Comparison of ENCODE assay signal across 8 cellular contexts in the genomic region with DNA sequence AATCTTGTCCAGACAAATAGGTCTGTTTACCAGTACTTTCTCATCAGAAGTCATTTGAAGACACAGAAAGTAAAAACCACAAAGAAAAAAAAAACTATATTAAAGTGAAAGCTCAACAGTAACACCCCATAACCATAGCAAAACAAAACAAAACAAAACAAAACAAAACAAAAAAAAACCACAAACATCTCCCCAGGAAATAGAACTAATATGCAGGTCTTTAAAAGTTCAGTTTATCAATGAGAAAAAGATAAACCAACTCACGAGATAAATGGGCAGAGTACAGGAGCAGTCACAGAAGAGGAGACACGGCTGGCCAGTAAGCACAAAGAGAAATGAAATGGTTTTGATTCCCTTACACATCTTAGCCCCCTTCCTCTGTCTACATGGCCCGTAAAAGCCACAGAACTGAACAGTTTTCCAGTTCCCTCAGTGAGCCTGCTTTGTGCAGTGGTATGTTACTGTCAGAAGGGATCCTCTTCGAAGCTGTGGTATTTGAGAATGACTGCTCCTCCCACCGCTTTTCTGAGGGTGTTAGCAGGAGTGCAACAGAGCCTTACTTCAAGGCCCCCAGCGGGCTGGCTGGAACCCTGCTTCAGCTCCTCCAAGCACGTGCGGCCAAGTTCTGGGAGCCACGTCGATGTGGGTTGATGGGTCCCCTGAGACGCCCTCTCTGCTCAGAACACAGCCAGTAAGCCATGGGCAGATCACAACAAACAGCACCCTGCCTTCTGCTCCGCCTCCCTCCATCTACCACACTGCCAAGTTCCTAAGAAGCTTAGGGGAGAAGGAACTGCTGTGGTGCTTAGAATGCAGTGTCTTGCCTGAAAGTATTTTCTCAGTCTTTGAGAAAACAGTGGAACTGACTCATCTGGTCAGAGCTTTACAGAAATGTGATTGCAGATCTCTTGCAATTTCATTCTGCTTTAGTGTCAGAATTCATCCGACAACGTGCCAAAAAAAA. TPM values are rescaled to one million over a fixed set of nuclear protein-coding genes. Genes with fewer than 3 reads are reported as not detected.
A peak's percentile ranks its signal among the peaks of the same experiment; 100 is the strongest.
DNase-seq lines count a peak whose midpoint lies in the region; ATAC-seq, FAIRE-seq and TF ChIP-seq lines count a peak whose summit lies in the region.

No MANE protein-coding gene starts in this region.

- TF ChIP-seq POLR2A in A549 (IDR thresholded peaks at IDR 0.05; ENCODE audit: low read length) = no peak

- FAIRE-seq in A549 (lab: Jason Lieb, UNC) = no peak
- peak; percentile 76 for FAIRE-seq in keratinocyte (lab: Jason Lieb, UNC)

- H3K27ac ChIP-seq in A549 (0 out of 6 replicates have a peak overlapping the region, but pooled peaks of 1 of the 2 experiments have one; percentile 13), keratinocyte (ENCODE audit: control insufficient read depth, insufficient read depth, low read length) (peak overlapping the region; percentile 78)

- peak overlapping the region; percentile 65 for H3K4me3 Mint-ChIP-seq in MCF 10A (ENCODE audit: unreplicated experiment)

- H4K20me1 ChIP-seq in keratinocyte (ENCODE audit: control insufficient read depth, extremely low read depth, insufficient read depth, low read length) = no peaks in the 10 kb centered on the region

- H3K27me3 ChIP-seq in keratinocyte (ENCODE audit: control insufficient read depth, extremely low read depth, insufficient read depth, low read length) = no peaks in the 10 kb centered on the region

- CTCF ChIA-PET in A549 (lab: Yijun Ruan, JAX) (no interaction called here), MCF 10A (lab: Yijun Ruan, JAX) (interaction anchor here (0.6 to 0.7 kb wide), 2 partner anchors 177 to 953 kb away, joined by 3 read pairs; no protein-coding TSS in a partner anchor)

- H3K4me3 ChIP-seq in A549 (no peak overlapping the region), keratinocyte (ENCODE audit: control insufficient read depth in 2 of 3, extremely low read depth in 1 of 3, insufficient read depth in 2 of 3, low read depth in 1 of 3, low read length in 3 of 3) (peak overlapping the region in 2 of 3 experiments; percentile 26 to 57)

- H3K4me1 ChIP-seq in A549 (no peaks in the 10 kb centered on the region), keratinocyte (ENCODE audit: control insufficient read depth, extremely low read depth, insufficient read depth, low read length) (peaks cover 18% of the 10 kb centered on the region)

- H3K36me3 Mint-ChIP-seq in MCF 10A (ENCODE audit: insufficient read depth, unreplicated experiment) = peaks cover 5% of the 10 kb centered on the region

- no peaks in the 10 kb centered on the region for H3K9me1 ChIP-seq in keratinocyte (ENCODE audit: control insufficient read depth, extremely low read depth, insufficient read depth, low read length)

- BruUV-seq in MCF 10A (replicated peaks; lab: Mats Ljungman, UMichigan) = TSS peak; percentile 80

- H3K4me1 Mint-ChIP-seq in MCF 10A (ENCODE audit: insufficient read depth, unreplicated experiment) = peaks cover 23% of the 10 kb centered on the region

- H3K36me3 ChIP-seq in keratinocyte (ENCODE audit: control insufficient read depth in 2 of 2, extremely low read depth in 1 of 2, insufficient read depth in 2 of 2, low read length in 2 of 2) = no peaks in the 10 kb centered on the region

- no peaks in the 10 kb centered on the region for H3K27me3 Mint-ChIP-seq in MCF 10A (ENCODE audit: insufficient read depth, unreplicated experiment)

- H3K9me3 ChIP-seq in A549 = no peaks in the 10 kb centered on the region
- no peaks in the 10 kb centered on the region for H3K9me3 ChIP-seq in keratinocyte (ENCODE audit: control insufficient read depth, low read depth, low read length)

- 49% methylated on average over 14 of the region's 14 CpGs for WGBS in A549 (ENCODE audit: missing lambda C conversion rate)

- peak overlapping the region; percentile 41; the same call in 2 of the 3 replicates for H3K4me2 ChIP-seq in A549
- H3K4me2 ChIP-seq in keratinocyte (ENCODE audit: control insufficient read depth, extremely low read depth, insufficient read depth, low read depth, low read length) = peak overlapping the region; percentile 84

- peak overlapping the region; percentile 62 for H3K9ac ChIP-seq in keratinocyte (ENCODE audit: control insufficient read depth, extremely low read depth, insufficient read depth, low read length)

- POLR2A ChIA-PET in A549 (lab: Yijun Ruan, JAX) = no interaction called here
- POLR2A ChIA-PET in MCF 10A (lab: Yijun Ruan, JAX) = interaction anchor here (1.0 to 2.3 kb wide), 4 partner anchors 10 to 15 kb away, joined by 3 to 10 read pairs (median 4); partner anchors contain the start of gene UST

- dilution Hi-C loops in keratinocyte (cut with MboI; ENCODE audit: extremely low pct_ligation_motif_present, low sequenced_read_pairs) = no loop called here

- no peaks in the 10 kb centered on the region for H3K79me2 ChIP-seq in keratinocyte (ENCODE audit: control insufficient read depth, insufficient read depth, low read length)

- no peak for TF ChIP-seq EP300 in A549 (IDR thresholded peaks at IDR 0.05)

- TF ChIP-seq RAD21 in A549 (conservative IDR thresholded peaks at IDR 0.05 in 1 of 2, IDR thresholded peaks at IDR 0.05 in 1 of 2) = no peak

- peaks cover 7% of the 10 kb centered on the region for H3K9me3 Mint-ChIP-seq in MCF 10A (ENCODE audit: unreplicated experiment)

- peak; percentile 42 to 62; a peak in 4 of 6 replicates for ATAC-seq in A549
- ATAC-seq in GM18907 (IDR thresholded peaks at IDR 0.05; ENCODE audit: unreplicated experiment) = peak; percentile 51
- ATAC-seq in HG03342 (IDR thresholded peaks at IDR 0.05; ENCODE audit: unreplicated experiment) = peak; percentile 39

- intact Hi-C loops in MCF 10A (cut with micrococcal nuclease) = no loop called here

- DNase-seq in A549 (ENCODE audit: low read depth in 1 of 2, low spot score in 1 of 2) (no peak), T follicular helper cell (ENCODE audit: low read depth) (peak; percentile 44), MCF 10A (ENCODE audit: unreplicated experiment) (peak; percentile 54), keratinocyte (ENCODE audit: low read depth, low spot score) (no peak), DMS53 treated with DMSO at 0.1 percent for 48 hours (lab: John Stamatoyannopoulos, UW; ENCODE audit: unreplicated experiment) (no peak)
- peak; percentile 61 for DNase-seq in stimulated activated CD4-positive, alpha-beta T cell treated with anti-CD3 and anti-CD28 coated beads, Interleukin-15, amount 100 ng/mL, for 24 hours

- peak overlapping the region; percentile 89 for H2AFZ ChIP-seq in keratinocyte (ENCODE audit: control insufficient read depth, low read length)

- peak overlapping the region; percentile 90 for H3K27ac Mint-ChIP-seq in MCF 10A (ENCODE audit: low read depth, unreplicated experiment)

- TF ChIP-seq CTCF in A549 (IDR thresholded peaks at IDR 0.05) = no peak
- TF ChIP-seq CTCF in MCF 10A (IDR thresholded peaks at IDR 0.05; ENCODE audit: unreplicated experiment) = no peak
- TF ChIP-seq CTCF in keratinocyte (optimal IDR thresholded peaks at IDR 0.05 in 1 of 3, IDR thresholded peaks at IDR 0.05 in 1 of 3, conservative IDR thresholded peaks at IDR 0.05 in 1 of 3; ENCODE audit: extremely low read depth in 1 of 3, insufficient read depth in 2 of 3, low read length in 3 of 3) = no peak

TF ChIP-seq in A549, 52 proteins besides CTCF, POLR2A, EP300 and RAD21 (continues in another document):
- TF ChIP-seq EHMT2 (IDR thresholded peaks at IDR 0.05; ENCODE audit: low read depth) = no peak
- no peak for TF ChIP-seq JUNB (IDR thresholded peaks at IDR 0.05)
- TF ChIP-seq SREBF2 (IDR thresholded peaks at IDR 0.05) = no peak
- TF ChIP-seq RARB (CRISPR knock-in tag; IDR thresholded peaks at IDR 0.05) = no peak
- TF ChIP-seq FOXS1 (CRISPR knock-in tag; IDR thresholded peaks at IDR 0.05) = no peak
- TF ChIP-seq ZNF302 (CRISPR knock-in tag; IDR thresholded peaks at IDR 0.05) = no peak
- TF ChIP-seq CHD2 (IDR thresholded peaks at IDR 0.05; ENCODE audit: low read length, partially characterized antibody) = no peak
- TF ChIP-seq KDM5A (IDR thresholded peaks at IDR 0.05) = no peak
- no peak for TF ChIP-seq ZC3H11A (IDR thresholded peaks at IDR 0.05)
- no peak for TF ChIP-seq HOXB5 (CRISPR knock-in tag; IDR thresholded peaks at IDR 0.05)
- TF ChIP-seq TFCP2L1 (CRISPR knock-in tag; IDR thresholded peaks at IDR 0.05) = no peak
- TF ChIP-seq, protein P1, sequence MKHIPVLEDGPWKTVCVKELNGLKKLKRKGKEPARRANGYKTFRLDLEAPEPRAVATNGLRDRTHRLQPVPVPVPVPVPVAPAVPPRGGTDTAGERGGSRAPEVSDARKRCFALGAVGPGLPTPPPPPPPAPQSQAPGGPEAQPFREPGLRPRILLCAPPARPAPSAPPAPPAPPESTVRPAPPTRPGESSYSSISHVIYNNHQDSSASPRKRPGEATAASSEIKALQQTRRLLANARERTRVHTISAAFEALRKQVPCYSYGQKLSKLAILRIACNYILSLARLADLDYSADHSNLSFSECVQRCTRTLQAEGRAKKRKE (CRISPR knock-in tag; IDR thresholded peaks at IDR 0.05; ENCODE audit: low read depth) = no peak
- TF ChIP-seq NR3C1 (IDR thresholded peaks at IDR 0.05) = no peak
- no peak for TF ChIP-seq ZSCAN20 (CRISPR knock-in tag; IDR thresholded peaks at IDR 0.05)
- TF ChIP-seq HES2 (IDR thresholded peaks at IDR 0.05) = no peak
- TF ChIP-seq JUN (IDR thresholded peaks at IDR 0.05) = no peak

RNA-seq across cellular contexts. Expression of gene UST, which starts 14.0 kb away (rescaled TPM):
- 0.54 and 0.65 TPM in 2 replicates for polyA plus RNA-seq in A549 (2011; rRNA removed)
- polyA plus RNA-seq in A549 (2012; cell fraction: cytosol; rRNA removed) = 0.09 and 0.14 TPM in 2 replicates
- polyA plus RNA-seq in A549 (2012; cell fraction: nucleus; rRNA removed) = 0.06 and 0.09 TPM in 2 replicates
- 1.3 to 1.8 TPM (median 1.7 TPM) in 3 replicates for polyA plus RNA-seq in A549 (2017; fragmentation: RNase III; extraction: RNeasy Plus Mini Kit Qiagen cat#74134 plus additional on column Dnase treatment)
- 0.58 and 1.5 TPM in 2 replicates for polyA minus RNA-seq in A549 (2011; rRNA and poly(A)+ RNA removed)
- 10.0 and 10.8 TPM in 2 replicates for total RNA-seq in MCF 10A (2022)
- polyA plus RNA-seq in keratinocyte = 5.0 to 6.1 TPM (median 6.0 TPM) in 3 replicates
- 2.5 TPM for polyA plus RNA-seq in keratinocyte (2011; ENCODE audit: low read depth)
- 4.8 and 7.8 TPM in 2 replicates for polyA plus RNA-seq in keratinocyte (2011; cell fraction: cytosol; rRNA removed)
- 5.3 and 6.3 TPM in 2 replicates for polyA plus RNA-seq in keratinocyte (2011; cell fraction: nucleus; rRNA removed)
- 4.6 and 6.3 TPM in 2 replicates for polyA plus RNA-seq in keratinocyte (2012; ENCODE audit: low replicate concordance)
- 3.8 to 10.5 TPM (median 5.8 TPM) in 3 replicates for polyA minus RNA-seq in keratinocyte
- polyA minus RNA-seq in keratinocyte (2011; cell fraction: cytosol; rRNA and poly(A)+ RNA removed) = 3.5 TPM
- 4.5 and 7.1 TPM in 2 replicates for polyA minus RNA-seq in keratinocyte (2011; cell fraction: nucleus; rRNA and poly(A)+ RNA removed)

Comparison
In these comparisons a context has a peak if more than half of its experiments do, and no peak if none do; other contexts are left out.
1. DNase-seq: peak in T follicular helper cell (single experiment), MCF 10A (single experiment) and stimulated activated CD4-positive, alpha-beta T cell treated with anti-CD3 and anti-CD28 coated beads, Interleukin-15, amount 100 ng/mL, for 24 hours (single experiment); none in A549 (0 of 2), keratinocyte (single experiment) and DMS53 treated with DMSO at 0.1 percent for 48 hours (single experiment).
2. Peak in every context shown above with its lines, with median percentiles within 50 percentile points of each other: ATAC-seq.